ENCODE assay signal across 17 cellular contexts in the genomic region with DNA sequence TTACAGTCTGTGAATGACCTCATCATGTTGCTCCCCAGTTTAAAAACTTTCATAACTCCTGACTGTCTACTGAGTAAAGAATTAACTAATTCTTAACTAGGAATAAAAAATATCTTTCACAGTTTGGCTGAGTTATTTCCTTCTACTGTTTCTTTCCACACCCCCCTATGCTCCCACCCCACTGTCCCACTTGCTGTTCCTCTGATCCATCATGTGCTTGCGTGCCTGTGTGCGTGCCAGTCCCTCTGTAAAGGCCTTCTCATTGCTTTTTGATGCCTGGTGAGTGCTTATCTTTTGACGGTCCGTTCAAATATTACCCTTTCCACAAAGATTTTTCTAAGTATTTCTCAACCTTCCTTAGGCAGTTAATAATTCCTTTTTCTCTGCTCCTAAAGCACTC. TPM values are rescaled to one million over a fixed set of nuclear protein-coding genes. Genes with fewer than 3 reads are reported as not detected.
A peak's percentile ranks its signal among the peaks of the same experiment; 100 is the strongest.
DNase-seq lines count a peak whose midpoint lies in the region; ATAC-seq and TF ChIP-seq lines count a peak whose summit lies in the region.
"Had no signal": no experiment of that assay in that cellular context is flagged by ENCODE, and none has a peak within 500 bp of the region (broad histone marks: within the 10 kb centered on the region; RNA-seq: fewer than 3 reads in every experiment).

No MANE protein-coding gene starts in this region.

- no peak overlapping the region for H3K9ac ChIP-seq in smooth muscle cell (ENCODE audit: low read depth)
- H3K9ac ChIP-seq: GM23248 had no signal

- CTCF ChIA-PET in HEK293 (lab: Yijun Ruan, JAX): interaction anchor here (1.9 kb wide), 1 partner anchor 38 kb away, joined by 4 read pairs; no protein-coding TSS in a partner anchor

- peaks cover 0 to 8% of the 10 kb centered on the region in 2 donors for H3K36me3 Mint-ChIP-seq in activated naive CD4-positive, alpha-beta T cell treated with anti-CD3 and anti-CD28 coated beads, Interleukin-2, amount 50 U/mL, for 72 hours

- peaks cover 0 to 4% of the 10 kb centered on the region in 2 donors for H3K9me3 Mint-ChIP-seq in activated naive CD4-positive, alpha-beta T cell treated with anti-CD3 and anti-CD28 coated beads, Interleukin-2, amount 50 U/mL, for 72 hours
- H3K9me3 Mint-ChIP-seq: CD4-positive, alpha-beta T cell had no signal

- H3K27ac Mint-ChIP-seq in activated naive CD4-positive, alpha-beta T cell treated with anti-CD3 and anti-CD28 coated beads, Interleukin-2, amount 50 U/mL, for 72 hours: no peak overlapping the region
- H3K27ac Mint-ChIP-seq: CD4-positive, alpha-beta T cell had no signal

- POLR2A ChIA-PET in HEK293 (lab: Yijun Ruan, JAX): no interaction called here

- no peaks in the 10 kb centered on the region for H4K20me1 ChIP-seq in smooth muscle cell (ENCODE audit: low read depth)

- no peak overlapping the region for H3K4me2 ChIP-seq in smooth muscle cell

- H3K4me1 ChIP-seq in HEK293 (ENCODE audit: control insufficient read depth, insufficient read depth, low read length) (no peaks in the 10 kb centered on the region), ascending aorta (peaks cover 6 to 23% of the 10 kb centered on the region in 2 donors), smooth muscle cell (ENCODE audit: low read depth) (no peaks in the 10 kb centered on the region)
- H3K4me1 ChIP-seq: BE2C had no signal

- peaks cover 0 to 6% of the 10 kb centered on the region in 2 experiments; a peak in 1 of 3 replicates for H3K36me3 ChIP-seq in HEK293 (ENCODE audit: control insufficient read depth in 2 of 2, insufficient read depth in 1 of 2, low read length in 2 of 2)
- H3K36me3 ChIP-seq in ascending aorta: no peaks in the 10 kb centered on the region
- H3K36me3 ChIP-seq in smooth muscle cell (ENCODE audit: low read depth): no peaks in the 10 kb centered on the region
- H3K36me3 ChIP-seq: BE2C had no signal

- H3K27me3 ChIP-seq in ascending aorta: no peaks in the 10 kb centered on the region
- H3K27me3 ChIP-seq in smooth muscle cell (ENCODE audit: low read depth): no peaks in the 10 kb centered on the region
- H3K27me3 ChIP-seq: BE2C had no signal

- no peak overlapping the region for H2AFZ ChIP-seq in smooth muscle cell (ENCODE audit: low read depth)
- H2AFZ ChIP-seq: GM23248 had no signal

- WGBS in smooth muscle cell (ENCODE audit: low lambda C conversion rate): 57% methylated on average over 4 of the region's 4 CpGs

- TF ChIP-seq CTCF in HEK293 (tag by site-specific recombination; IDR thresholded peaks at IDR 0.05) (no peak), ascending aorta (IDR thresholded peaks at IDR 0.05) (no peak), smooth muscle cell (IDR thresholded peaks at IDR 0.05; ENCODE audit: borderline replicate concordance, insufficient read depth, poor library complexity, severe bottlenecking) (no peak)

- peaks cover 12% of the 10 kb centered on the region for H3F3A ChIP-seq in smooth muscle cell (ENCODE audit: low read depth)

- H3K9me3 ChIP-seq in HEK293 (ENCODE audit: control insufficient read depth, insufficient read depth, low read depth, low read length): no peaks in the 10 kb centered on the region
- H3K9me3 ChIP-seq in ascending aorta: no peaks in the 10 kb centered on the region
- no peaks in the 10 kb centered on the region for H3K9me3 ChIP-seq in smooth muscle cell (replicated peaks; ENCODE audit: low read depth)
- H3K9me3 ChIP-seq: BE2C had no signal

- DNase-seq in ascending aorta (ENCODE audit: low spot score in 2 of 2) (no peak), kidney glomerular epithelial cell (lab: John Stamatoyannopoulos, UW) (peak; percentile 32), smooth muscle cell (lab: John Stamatoyannopoulos, UW; ENCODE audit: unreplicated experiment) (no peak), midbrain (lab: John Stamatoyannopoulos, UW) (no peak), SW480 (ENCODE audit: low spot score) (no peak)
- no peak for DNase-seq in activated naive CD4-positive, alpha-beta T cell treated with anti-CD3 and anti-CD28 coated beads, Interleukin-2, amount 50 U/mL, for 72 hours (ENCODE audit: low spot score in 2 of 2)
- DNase-seq: BE2C; CD4-positive, alpha-beta T cell; GM23248; NCI-H1417; NCI-H187 treated with DMSO at 0.1 percent for 48 hours; NCI-H446; NCI-H69; SHP77 had no signal

- H3K27ac ChIP-seq in HEK293 (ENCODE audit: extremely low read depth, low read depth, low read length) (no peak overlapping the region), ascending aorta (peak overlapping the region; percentile 2 to 21), smooth muscle cell (ENCODE audit: low read depth) (peak overlapping the region; percentile 61)
- H3K27ac ChIP-seq: GM23248 had no signal

- ATAC-seq in activated naive CD4-positive, alpha-beta T cell treated with anti-CD3 and anti-CD28 coated beads, Interleukin-2, amount 50 U/mL, for 72 hours: no peak
- ATAC-seq: HCT116, K562 had no signal

- H3K4me3 ChIP-seq in HEK293 (ENCODE audit: low read depth, low read length) (no peak overlapping the region), ascending aorta (no peak overlapping the region), smooth muscle cell (no peak overlapping the region)
- H3K4me3 ChIP-seq: GM23248, K562 had no signal

- no peaks in the 10 kb centered on the region for H3K79me2 ChIP-seq in smooth muscle cell (ENCODE audit: low read depth)

- intact Hi-C loops in ascending aorta (cut with DNase I): no loop called here

TF ChIP-seq in HEK293, 187 proteins besides CTCF, POLR2A, EP300 and RAD21:
- TF ChIP-seq ZFP41 (tag by site-specific recombination; IDR thresholded peaks at IDR 0.05; ENCODE audit: borderline replicate concordance): no peak
- TF ChIP-seq, protein P1, sequence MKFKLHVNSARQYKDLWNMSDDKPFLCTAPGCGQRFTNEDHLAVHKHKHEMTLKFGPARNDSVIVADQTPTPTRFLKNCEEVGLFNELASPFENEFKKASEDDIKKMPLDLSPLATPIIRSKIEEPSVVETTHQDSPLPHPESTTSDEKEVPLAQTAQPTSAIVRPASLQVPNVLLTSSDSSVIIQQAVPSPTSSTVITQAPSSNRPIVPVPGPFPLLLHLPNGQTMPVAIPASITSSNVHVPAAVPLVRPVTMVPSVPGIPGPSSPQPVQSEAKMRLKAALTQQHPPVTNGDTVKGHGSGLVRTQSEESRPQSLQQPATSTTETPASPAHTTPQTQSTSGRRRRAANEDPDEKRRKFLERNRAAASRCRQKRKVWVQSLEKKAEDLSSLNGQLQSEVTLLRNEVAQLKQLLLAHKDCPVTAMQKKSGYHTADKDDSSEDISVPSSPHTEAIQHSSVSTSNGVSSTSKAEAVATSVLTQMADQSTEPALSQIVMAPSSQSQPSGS (tag by site-specific recombination; IDR thresholded peaks at IDR 0.05; ENCODE audit: low read depth): 0 out of 2 replicates have a peak, but pooled peaks have one; percentile 10

RNA-seq across cellular contexts. Expression of a gene that starts 55.6 kb away (rescaled TPM):
- 21.2 TPM for total RNA-seq in ascending aorta
- total RNA-seq in smooth muscle cell: 3.1 and 9.3 TPM in 2 replicates
- 7.4 and 16.1 TPM in 2 replicates for polyA plus RNA-seq in smooth muscle cell
- total RNA-seq in activated naive CD4-positive, alpha-beta T cell treated with anti-CD3 and anti-CD28 coated beads, Interleukin-2, amount 50 U/mL, for 72 hours: 100 to 1,000 TPM in 1 of 2 donors, 10 to 100 TPM in 1; 64.2 to 189 TPM
